ENCODE assay signal across 8 cellular contexts in genomic region chr12:122399254-122399591, GRCh38. TPM values are rescaled to one million over a fixed set of nuclear protein-coding genes. Genes with fewer than 3 reads are reported as not detected.
DNase-seq lines count a peak whose midpoint lies in the region; ATAC-seq, FAIRE-seq and TF ChIP-seq lines count a peak whose summit lies in the region.

No MANE protein-coding gene starts in this region.

- no peak overlapping the region for H3K4me3 ChIP-seq in CD8-positive, alpha-beta T cell (ENCODE audit: low read depth, low read length)
- H3K4me3 ChIP-seq in esophagus squamous epithelium (peak overlapping the region in 1 of 4 donors; percentile 40), pancreas (peak overlapping the region in 2 of 4 donors; percentile 15 to 21)

- peaks cover 21% of the 10 kb centered on the region for H3K4me1 Mint-ChIP-seq in CD8-positive, alpha-beta T cell (ENCODE audit: low read depth)

- no peaks in the 10 kb centered on the region for H3K9me3 ChIP-seq in CD8-positive, alpha-beta T cell (ENCODE audit: low read length)
- H3K9me3 ChIP-seq in esophagus squamous epithelium (no peaks in the 10 kb centered on the region), pancreas (no peaks in the 10 kb centered on the region)

- FAIRE-seq in pancreas (lab: Jason Lieb, UNC): no peak

- no peaks in the 10 kb centered on the region for H3K9me3 Mint-ChIP-seq in CD8-positive, alpha-beta T cell

- H3K27me3 Mint-ChIP-seq in CD8-positive, alpha-beta T cell (ENCODE audit: low read depth): no peaks in the 10 kb centered on the region

- no peak for ATAC-seq in CD8-positive, alpha-beta T cell
- ATAC-seq in pancreas (peak; percentile 14 to 27 (median 24)), HG03565 (IDR thresholded peaks at IDR 0.05; ENCODE audit: unreplicated experiment) (no peak), GM18519 (IDR thresholded peaks at IDR 0.05; ENCODE audit: low FRiP score, unreplicated experiment) (no peak)

- TF ChIP-seq CTCF in CD8-positive, alpha-beta T cell (IDR thresholded peaks at IDR 0.05): no peak
- TF ChIP-seq CTCF in RWPE1 (conservative IDR thresholded peaks at IDR 0.05; ENCODE audit: low read depth) (no peak), esophagus squamous epithelium (IDR thresholded peaks at IDR 0.05) (no peak), pancreas (IDR thresholded peaks at IDR 0.05) (no peak)

- intact Hi-C loops in CD8-positive, alpha-beta T cell (cut with DNase I, micrococcal nuclease): loop anchor here (1.0 kb wide), 4 partner anchors 22 to 353 kb away; partner anchors contain the start of genes CLIP1 (in 1 of the 2) and DENR (in 1 of the 2)
- intact Hi-C loops in esophagus squamous epithelium (cut with DNase I): loop anchor here (2.0 kb wide), 1 partner anchor 76 kb away; no protein-coding TSS in a partner anchor
- intact Hi-C loops in pancreas (cut with DNase I): loop anchor here in 2 of 3 donors (5.0 kb wide), 1 partner anchor 73 kb away; no protein-coding TSS in a partner anchor

- H3K27me3 ChIP-seq in CD8-positive, alpha-beta T cell (ENCODE audit: insufficient read depth, low read length): no peaks in the 10 kb centered on the region
- H3K27me3 ChIP-seq in esophagus squamous epithelium: no peaks in the 10 kb centered on the region
- H3K27me3 ChIP-seq in pancreas: no peaks in the 10 kb centered on the region

- no peak overlapping the region for H3K27ac ChIP-seq in CD8-positive, alpha-beta T cell (ENCODE audit: low read depth, low read length)
- peak overlapping the region; percentile 98 for H3K27ac ChIP-seq in RWPE1
- peak overlapping the region; percentile 84 to 98 (median 93) for H3K27ac ChIP-seq in esophagus squamous epithelium
- peak overlapping the region; percentile 67 to 93 (median 84) for H3K27ac ChIP-seq in pancreas

- no peaks in the 10 kb centered on the region for H3K36me3 ChIP-seq in CD8-positive, alpha-beta T cell (ENCODE audit: insufficient read depth, low read length)
- H3K36me3 ChIP-seq in esophagus squamous epithelium (peaks cover 0 to 14% (median 0%) of the 10 kb centered on the region in 3 donors), pancreas (no peaks in the 10 kb centered on the region)

- POLR2A ChIA-PET in CD8-positive, alpha-beta T cell (lab: Charles Lee): interaction anchor here (0.7 to 2.3 kb wide), 7 partner anchors 23 to 128 kb away, joined by 3 to 16 read pairs (median 4); partner anchors contain the start of genes KNTC1, RSRC2 and ZCCHC8
- POLR2A ChIA-PET in RWPE1 (lab: Yijun Ruan, JAX; ENCODE audit: low non-redundant PET): no interaction called here

- H3K4me1 ChIP-seq in CD8-positive, alpha-beta T cell (ENCODE audit: insufficient read depth, low read length): peaks cover 9% of the 10 kb centered on the region
- H3K4me1 ChIP-seq in esophagus squamous epithelium: peaks cover 21 to 54% (median 38%) of the 10 kb centered on the region in 3 donors
- peaks cover 5 to 23% (median 20%) of the 10 kb centered on the region in 3 donors for H3K4me1 ChIP-seq in pancreas

- H3K4me3 Mint-ChIP-seq in CD8-positive, alpha-beta T cell: no peak overlapping the region

- no peak for TF ChIP-seq POLR2A in esophagus squamous epithelium (IDR thresholded peaks at IDR 0.05)

- H3K36me3 Mint-ChIP-seq in CD8-positive, alpha-beta T cell: peaks cover 13% of the 10 kb centered on the region

- 28 to 29% methylated on average over 2 of the region's 2 CpGs for WGBS in esophagus squamous epithelium, 2 donors
- WGBS in pancreas, 2 donors: 5 to 8% methylated on average over 2 of the region's 2 CpGs

- DNase-seq in CD8-positive, alpha-beta T cell: no peak
- DNase-seq in RWPE1 (ENCODE audit: low spot score) (no peak), esophagus squamous epithelium (lab: John Stamatoyannopoulos, UW) (no peak), pancreas (no peak), occipital lobe (lab: John Stamatoyannopoulos, UW) (no peak), NCI-H146 treated with DMSO at 0.1 percent for 48 hours (lab: John Stamatoyannopoulos, UW; ENCODE audit: unreplicated experiment) (no peak)

- peak overlapping the region; percentile 78 for H3K27ac Mint-ChIP-seq in CD8-positive, alpha-beta T cell

- CTCF ChIA-PET in CD8-positive, alpha-beta T cell (lab: Charles Lee): interaction anchor here (0.6 to 11.4 kb wide), 42 partner anchors 10 to 374 kb away, joined by 3 to 264 read pairs (median 4); partner anchors contain the start of genes CLIP1, DENR and ZCCHC8
- CTCF ChIA-PET in RWPE1 (lab: Yijun Ruan, JAX): interaction anchor here (0.6 to 2.6 kb wide), 13 partner anchors 11 to 1085 kb away, joined by 3 to 36 read pairs (median 5); partner anchors contain the start of genes CLIP1 and ZCCHC8

RNA-seq across cellular contexts. Expression of gene CLIP1, which starts 23.2 kb away (rescaled TPM):
- 10 to 100 TPM; 48.6 to 49.6 TPM for total RNA-seq in CD8-positive, alpha-beta T cell
- 100 to 1,000 TPM in 3 of 4 donors, 10 to 100 TPM in 1; 78.7 to 147 (median 118) TPM for total RNA-seq in esophagus squamous epithelium
- 10 to 100 TPM; 29.6 to 43.9 (median 35.3) TPM for total RNA-seq in pancreas
- polyA plus RNA-seq in pancreas: 10 to 100 TPM; 17.1 to 19.8 TPM
- 73.5 TPM for total RNA-seq in occipital lobe

Comparison
In these comparisons a context has a peak if more than half of its experiments do, and no peak if none do; other contexts are left out.
1. ATAC-seq: peak in pancreas (4 of 4); none in CD8-positive, alpha-beta T cell (single experiment), HG03565 (single experiment) and GM18519 (single experiment).